23 cellular contexts compared by ENCODE assay signal in the genomic region with DNA sequence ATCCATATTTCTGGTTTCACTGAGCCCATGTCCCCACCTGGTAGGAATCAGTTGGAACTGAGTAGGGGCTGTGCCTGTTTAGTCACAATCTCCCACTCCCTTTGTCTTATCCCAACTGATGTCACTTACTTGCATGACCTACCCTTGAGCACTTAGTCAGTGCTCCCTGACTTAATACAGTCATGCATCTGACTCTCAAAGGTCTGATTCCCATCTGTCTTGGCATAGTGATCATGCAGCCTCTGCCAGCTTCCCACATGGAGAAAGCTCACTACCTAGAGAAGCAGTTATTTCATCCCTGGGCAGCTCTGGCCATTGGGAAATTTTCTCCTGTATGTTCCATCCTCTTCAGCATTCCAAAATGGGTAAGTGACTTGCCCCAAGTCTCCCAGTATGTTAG. TPM values are rescaled to one million over a fixed set of nuclear protein-coding genes. Genes with fewer than 3 reads are reported as not detected.
DNase-seq lines count a peak whose midpoint lies in the region; ATAC-seq and TF ChIP-seq lines count a peak whose summit lies in the region.
"Had no signal": no experiment of that assay in that cellular context is flagged by ENCODE, and none has a peak within 500 bp of the region (broad histone marks: within the 10 kb centered on the region; RNA-seq: fewer than 3 reads in every experiment).

No MANE protein-coding gene starts in this region.

- intact Hi-C loops in left cardiac atrium (cut with DNase I), result no loop called here
- intact Hi-C loops in A673 (cut with micrococcal nuclease; ENCODE audit: unreplicated experiment), result no loop called here

- H3K27ac Mint-ChIP-seq in endodermal cell, result no peak overlapping the region

- H3K36me3 ChIP-seq in endodermal cell (ENCODE audit: control insufficient read depth, insufficient read depth, low read length) (no peaks in the 10 kb centered on the region), A673 (ENCODE audit: insufficient read depth, low read length, poor library complexity, severe bottlenecking) (no peaks in the 10 kb centered on the region)
- H3K36me3 ChIP-seq: vagina, WERI-Rb-1 had no signal

- CTCF ChIA-PET in A673 (lab: Charles Lee), result no interaction called here

- H3K4me3 ChIP-seq in cardiac fibroblast (replicated peaks in 1 of 2; ENCODE audit: low read depth in 2 of 2, low read length in 2 of 2), result no peak overlapping the region
- no peak overlapping the region for H3K4me3 ChIP-seq in endodermal cell (ENCODE audit: low read length)
- no peak overlapping the region for H3K4me3 ChIP-seq in A673 (ENCODE audit: low read depth, low read length, poor library complexity, severe bottlenecking)
- H3K4me3 ChIP-seq: A549, K562, mucosa of descending colon, vagina had no signal

- no peaks in the 10 kb centered on the region for H3K36me3 Mint-ChIP-seq in endodermal cell (ENCODE audit: low read depth)

- H3K9ac ChIP-seq in endodermal cell (ENCODE audit: extremely low read depth, low read length, poor library complexity, severe bottlenecking), result no peak overlapping the region

- no peaks in the 10 kb centered on the region for H3K9me3 Mint-ChIP-seq in endodermal cell
- H3K9me3 Mint-ChIP-seq: neural crest cell had no signal

- peaks cover 4% of the 10 kb centered on the region for H3K27me3 ChIP-seq in endodermal cell (ENCODE audit: control insufficient read depth, insufficient read depth, low read length, poor library complexity, severe bottlenecking)
- H3K27me3 ChIP-seq in A673 (replicated peaks; ENCODE audit: insufficient read depth, low read depth, low read length, poor library complexity), result peaks cover 42% of the 10 kb centered on the region
- H3K27me3 ChIP-seq: vagina had no signal

- DNase-seq in AG08395 (ENCODE audit: low spot score), result peak; percentile 46
- DNase-seq in HCEC 1CT, result peak; percentile 71
- peak; percentile 39 to 76 for DNase-seq in cardiac fibroblast (ENCODE audit: low read depth in 2 of 2)
- peak; percentile 41 for DNase-seq in left cardiac atrium
- DNase-seq in epidermal melanocyte (ENCODE audit: insufficient read length, low spot score), result no peak
- no peak for DNase-seq in endodermal cell
- no peak for DNase-seq in A673 (ENCODE audit: low spot score)
- no peak for DNase-seq in iPS-NIHi11 (ENCODE audit: low spot score)
- DNase-seq: activated CD4-positive, alpha-beta T cell treated with anti-CD3 and anti-CD28 coated beads, Interleukin-2, amount 50 U/mL, for 48 hours; activated naive CD4-positive, alpha-beta T cell treated with Interleukin-2 at 50 U/mL for 16 hours; DMS153; mucosa of descending colon; NCI-H1048; NCI-H2081 treated with DMSO at 0.1 percent for 48 hours; NCI-H524 treated with DMSO at 0.1 percent for 48 hours; SHP77; T-helper 1 cell; WERI-Rb-1 had no signal

- H3K27me3 Mint-ChIP-seq in endodermal cell (ENCODE audit: insufficient read depth), result peaks cover 13% of the 10 kb centered on the region

- TF ChIP-seq CTCF in cardiac fibroblast (IDR thresholded peaks at IDR 0.05; ENCODE audit: low read depth, low read length), result no peak
- no peak for TF ChIP-seq CTCF in endodermal cell (conservative IDR thresholded peaks at IDR 0.05)
- TF ChIP-seq CTCF in A673 (conservative IDR thresholded peaks at IDR 0.05; ENCODE audit: low read depth, low read length), result no peak

- H3K4me1 Mint-ChIP-seq in endodermal cell, result no peaks in the 10 kb centered on the region
- H3K4me1 Mint-ChIP-seq: neural crest cell had no signal

- POLR2A ChIA-PET in A673 (lab: Charles Lee; ENCODE audit: low non-redundant PET), result no interaction called here

- no peak overlapping the region for H3K4me3 Mint-ChIP-seq in endodermal cell
- H3K4me3 Mint-ChIP-seq: neural crest cell had no signal

- BruUV-seq in A673 (replicated peaks; lab: Mats Ljungman, UMichigan), result no TSS peak

- no peaks in the 10 kb centered on the region for H3K4me1 ChIP-seq in endodermal cell (ENCODE audit: control insufficient read depth, insufficient read depth, low read length)
- H3K4me1 ChIP-seq in A673 (ENCODE audit: insufficient read depth, low read length, poor library complexity, severe bottlenecking), result no peaks in the 10 kb centered on the region
- H3K4me1 ChIP-seq: vagina had no signal

- ATAC-seq in left cardiac atrium, result peak in 1 of 2 donors; percentile 84
- ATAC-seq: A549, K562, left lobe of liver, mucosa of descending colon had no signal

- H3K27ac ChIP-seq in endodermal cell (ENCODE audit: low read depth, low read length), result no peak overlapping the region
- H3K27ac ChIP-seq in A673 (ENCODE audit: low read depth, low read length, poor library complexity, severe bottlenecking), result no peak overlapping the region
- H3K27ac ChIP-seq: A549, vagina, WERI-Rb-1 had no signal

- H3K9me3 ChIP-seq in endodermal cell (ENCODE audit: control insufficient read depth, low read length) (no peaks in the 10 kb centered on the region), A673 (ENCODE audit: low read depth, low read length, poor library complexity, severe bottlenecking) (no peaks in the 10 kb centered on the region)
- H3K9me3 ChIP-seq: A549, mucosa of descending colon, vagina had no signal

RNA-seq across cellular contexts. Expression of a gene that starts 24.8 kb away (rescaled TPM):
- total RNA-seq in left cardiac atrium (100 to 1,000 TPM; 106 to 129 TPM), endodermal cell (under 1 TPM; 0.24 to 0.66 TPM), A673 (2021) (not detected in 2 replicates)
- polyA plus RNA-seq in endodermal cell (2013, experiment 1 of 2), result 0.18 TPM
- polyA plus RNA-seq in endodermal cell (2013, experiment 2 of 2), result 0.62 TPM

Comparison
In these comparisons a context has a peak if more than half of its experiments do, and no peak if none do; other contexts are left out.
1. DNase-seq: peak in AG08395 (single experiment), HCEC 1CT (single experiment), cardiac fibroblast (2 of 2) and left cardiac atrium (single experiment); none in epidermal melanocyte (single experiment), endodermal cell (single experiment), A673 (single experiment) and iPS-NIHi11 (single experiment).
2. RNA of a gene that starts 24.8 kb away (total RNA-seq): 106 to 129 TPM in left cardiac atrium; 0.24 to 0.66 TPM in endodermal cell and not detected in A673; every median in the first group is over 10 times any median in the second.